In the genomic region with DNA sequence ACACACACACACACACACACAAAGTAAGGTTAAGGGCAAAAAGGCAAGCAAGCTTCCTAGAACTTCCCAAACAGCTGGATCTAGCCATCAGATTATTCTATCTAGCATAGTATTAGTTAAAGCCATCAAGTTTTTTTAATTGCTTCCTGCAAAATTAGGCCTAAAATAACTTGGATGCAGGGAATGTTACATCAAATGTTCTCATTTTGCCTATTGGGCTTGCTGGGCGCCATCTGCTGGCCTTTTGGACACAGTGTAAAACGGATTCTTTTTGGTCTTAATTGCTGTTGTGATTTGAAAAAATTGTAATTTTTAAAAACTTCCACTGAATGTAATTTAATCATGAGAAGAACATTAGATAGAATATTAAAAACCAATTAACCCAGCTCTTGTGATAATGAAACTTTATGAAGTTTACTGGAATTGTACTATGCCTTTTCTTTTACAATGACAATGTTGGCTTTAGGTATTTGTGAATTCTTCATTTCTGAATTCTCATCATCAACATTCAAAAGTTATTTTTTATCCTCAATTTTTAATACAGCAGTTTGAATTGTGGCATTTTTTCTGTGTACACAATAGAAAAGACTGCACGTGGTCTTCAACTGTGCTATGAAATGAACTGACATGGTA, we compare ENCODE assay signal across 8 cellular contexts. TPM values are rescaled to one million over a fixed set of nuclear protein-coding genes. Genes with fewer than 3 reads are reported as not detected.
DNase-seq lines count a peak whose midpoint lies in the region; ATAC-seq, FAIRE-seq and TF ChIP-seq lines count a peak whose summit lies in the region.

No MANE protein-coding gene starts in this region.

- H3K79me2 ChIP-seq in GM23248 (ENCODE audit: insufficient read depth), result peaks cover 90% of the 10 kb centered on the region

- TF ChIP-seq CTCF in psoas muscle (IDR thresholded peaks at IDR 0.05), result peak; percentile 69

- H3K9ac ChIP-seq in GM23248, result no peak overlapping the region

- no peak for FAIRE-seq in HTR-8/SVneo (lab: Jason Lieb, UNC)

- no peak overlapping the region for H3K4me3 Mint-ChIP-seq in activated naive CD4-positive, alpha-beta T cell treated with anti-CD3 and anti-CD28 coated beads for 36 hours

- H3K4me3 ChIP-seq in GM23248 (no peak overlapping the region), psoas muscle (no peak overlapping the region)

- H3K27me3 Mint-ChIP-seq in activated naive CD4-positive, alpha-beta T cell treated with anti-CD3 and anti-CD28 coated beads for 36 hours (ENCODE audit: low read depth), result no peaks in the 10 kb centered on the region

- ATAC-seq in psoas muscle, result peak in 1 of 4 donors; percentile 77
- ATAC-seq in HG03442 (IDR thresholded peaks at IDR 0.05; ENCODE audit: unreplicated experiment), result no peak

- no peaks in the 10 kb centered on the region for H3K9me3 ChIP-seq in GM23248 (ENCODE audit: low read depth)
- H3K9me3 ChIP-seq in psoas muscle, result no peaks in the 10 kb centered on the region

- H3K9me3 Mint-ChIP-seq in activated naive CD4-positive, alpha-beta T cell treated with anti-CD3 and anti-CD28 coated beads for 36 hours, result no peaks in the 10 kb centered on the region

- H3K36me3 ChIP-seq in GM23248 (ENCODE audit: low read depth) (no peaks in the 10 kb centered on the region), psoas muscle (ENCODE audit: insufficient read depth in 1 of 2, low read depth in 1 of 2) (peaks cover 3 to 5% of the 10 kb centered on the region in 2 donors)

- H3K27me3 ChIP-seq in GM23248 (replicated peaks; ENCODE audit: insufficient read depth) (no peaks in the 10 kb centered on the region), psoas muscle (ENCODE audit: insufficient read depth in 3 of 3, low read length in 2 of 3) (no peaks in the 10 kb centered on the region)

- H3K27ac ChIP-seq in GM23248, result no peak overlapping the region
- H3K27ac ChIP-seq in psoas muscle, result no peak overlapping the region

- H3K36me3 Mint-ChIP-seq in activated naive CD4-positive, alpha-beta T cell treated with anti-CD3 and anti-CD28 coated beads for 36 hours (ENCODE audit: low read depth), result peaks cover 12% of the 10 kb centered on the region

- WGBS in GM23248 (ENCODE audit: low coverage in 1 of 2, low lambda C conversion rate in 2 of 2, missing lambda C conversion rate in 2 of 2), 2 experiments, result 24 to 25% methylated on average over 3 of the region's 3 CpGs
- WGBS in psoas muscle, 3 donors, result 39 to 42% (median 39%) methylated on average over 3 of the region's 3 CpGs

- DNase-seq in Ammon's horn (ENCODE audit: low spot score) (peak; percentile 80), GM23248 (peak; percentile 86), NCI-H774 (lab: John Stamatoyannopoulos, UW) (peak; percentile 44), glomerular visceral epithelial cell (ENCODE audit: extremely low spot score) (peak; percentile 56), psoas muscle (peak; percentile 29 to 64), HTR-8/SVneo (ENCODE audit: insufficient read length, low spot score) (no peak)
- peak; percentile 63 for DNase-seq in activated naive CD4-positive, alpha-beta T cell treated with anti-CD3 and anti-CD28 coated beads for 36 hours

- no peaks in the 10 kb centered on the region for H4K20me1 ChIP-seq in GM23248 (ENCODE audit: insufficient read depth)

- CTCF ChIA-PET in activated naive CD4-positive, alpha-beta T cell treated with anti-CD3 and anti-CD28 coated beads for 36 hours (lab: Charles Lee), result interaction anchor here (0.6 to 4.9 kb wide), 21 partner anchors 9 to 1020 kb away, joined by 3 to 36 read pairs (median 4); no protein-coding TSS in a partner anchor

- no peak overlapping the region for H3K4me2 ChIP-seq in GM23248 (ENCODE audit: unreplicated experiment)

- peaks cover 6% of the 10 kb centered on the region for H3K4me1 ChIP-seq in GM23248 (ENCODE audit: insufficient read depth)
- peaks cover 40% of the 10 kb centered on the region for H3K4me1 ChIP-seq in psoas muscle

- intact Hi-C loops in activated naive CD4-positive, alpha-beta T cell treated with anti-CD3 and anti-CD28 coated beads for 36 hours (cut with micrococcal nuclease), result loop anchor here (1.0 to 5.0 kb wide), 3 partner anchors 111 to 810 kb away; no protein-coding TSS in a partner anchor
- intact Hi-C loops in psoas muscle (cut with DNase I), result loop anchor here in 1 of 2 donors (5.0 to 10.0 kb wide), 3 partner anchors 110 to 450 kb away; no protein-coding TSS in a partner anchor

- no peak overlapping the region for H3K27ac Mint-ChIP-seq in activated naive CD4-positive, alpha-beta T cell treated with anti-CD3 and anti-CD28 coated beads for 36 hours

- H2AFZ ChIP-seq in GM23248, result no peak overlapping the region

- no peaks in the 10 kb centered on the region for H3F3A ChIP-seq in GM23248 (ENCODE audit: insufficient read depth)

- peaks cover 44% of the 10 kb centered on the region for H3K4me1 Mint-ChIP-seq in activated naive CD4-positive, alpha-beta T cell treated with anti-CD3 and anti-CD28 coated beads for 36 hours (ENCODE audit: low read depth)

- H3K9me2 ChIP-seq in GM23248 (ENCODE audit: insufficient read depth), result no peaks in the 10 kb centered on the region

- in situ Hi-C loops in GM23248 (cut with MboI), result loop anchor here (25.0 kb wide), 1 partner anchor 1015 kb away; no protein-coding TSS in a partner anchor

RNA-seq across cellular contexts. Expression of a gene that starts 6.8 kb away (rescaled TPM):
- total RNA-seq in GM23248 (2014; rRNA removed; shearing (Covaris generic)), result 9.8 and 12.0 TPM in 2 replicates
- polyA plus RNA-seq in GM23248 (2016; fragmentation: Nextera tagmentation; extraction: Ambion mirVana), result 17.4 and 17.8 TPM in 2 replicates
- 1 to 10 TPM; 3.8 to 4.2 TPM for total RNA-seq in activated naive CD4-positive, alpha-beta T cell treated with anti-CD3 and anti-CD28 coated beads for 36 hours
- total RNA-seq in psoas muscle, result 10 to 100 TPM; 10.5 to 25.6 (median 18.8) TPM
- 10 to 100 TPM; 22.7 to 40.1 (median 24.0) TPM for polyA plus RNA-seq in psoas muscle

RNA-seq across cellular contexts. Expression of a gene that starts 7.9 kb away (rescaled TPM):
- 2.9 and 3.7 TPM in 2 replicates for total RNA-seq in GM23248 (2014; rRNA removed; shearing (Covaris generic))
- polyA plus RNA-seq in GM23248 (2016; fragmentation: Nextera tagmentation; extraction: Ambion mirVana) (3.4 and 3.9 TPM in 2 replicates), psoas muscle (1 to 10 TPM in 1 of 3 donors, under 1 TPM in 2; 0.20 to 1.2 (median 0.45) TPM)
- total RNA-seq in activated naive CD4-positive, alpha-beta T cell treated with anti-CD3 and anti-CD28 coated beads for 36 hours, result 1 to 10 TPM; 4.9 to 5.2 TPM
- total RNA-seq in psoas muscle, result 1 to 10 TPM in 1 of 4 donors, under 1 TPM in 3; 0.78 to 1.9 (median 0.90) TPM
